In genomic region chr1:211329764-211330201, GRCh38 we compare ENCODE assay signal across 8 cellular contexts. TPM values are rescaled to one million over a fixed set of nuclear protein-coding genes. Genes with fewer than 3 reads are reported as not detected.
A peak's percentile ranks its signal among the peaks of the same experiment; 100 is the strongest.
DNase-seq lines count a peak whose midpoint lies in the region; ATAC-seq and TF ChIP-seq lines count a peak whose summit lies in the region.

No MANE protein-coding gene starts in this region.

- H3K36me3 Mint-ChIP-seq in stimulated activated naive CD8-positive, alpha-beta T cell treated with anti-CD3 and anti-CD28 coated beads, Interleukin-15, Interleukin-2, amounts not matched to agents 100 ng/mL and 50 ng/mL, for 24 hours (ENCODE audit: low read depth): peaks cover 31% of the 10 kb centered on the region
- H3K36me3 Mint-ChIP-seq in activated T-helper 1 cell treated with anti-CD3 and anti-CD28 coated beads, Interleukin-12 subunit alpha, Interleukin-12 subunit beta, Interleukin-2, Interleukin-4 antibody, amounts not matched to agents 30 ng/mL and 10 ng/mL and 1 ng/mL, durations not matched to agents 14 hours and 24 hours and 36 hours (ENCODE audit: low read depth): peaks cover 24% of the 10 kb centered on the region
- no peaks in the 10 kb centered on the region for H3K36me3 Mint-ChIP-seq in type B pancreatic cell

- DNase-seq in stimulated activated naive CD8-positive, alpha-beta T cell treated with anti-CD3 and anti-CD28 coated beads, Interleukin-15, Interleukin-2, amounts not matched to agents 100 U/mL and 50 U/mL, for 24 hours: no peak
- no peak for DNase-seq in activated T-helper 1 cell treated with anti-CD3 and anti-CD28 coated beads, Interleukin-12 subunit alpha, Interleukin-12 subunit beta, Interleukin-2, Interleukin-4 antibody, amounts not matched to agents 30 ng/mL and 10 ng/mL and 1 ng/mL, durations not matched to agents 14 hours and 24 hours and 36 hours (ENCODE audit: low spot score)
- DNase-seq in NCI-H1417 treated with DMSO at 0.1 percent for 48 hours (lab: John Stamatoyannopoulos, UW) (no peak), dermis blood vessel endothelial cell (no peak), type B pancreatic cell (ENCODE audit: extremely low spot score, unreplicated experiment) (no peak), NCI-H1105 treated with DMSO at 0.1 percent for 48 hours (lab: John Stamatoyannopoulos, UW) (no peak)

- H3K27me3 Mint-ChIP-seq in stimulated activated naive CD8-positive, alpha-beta T cell treated with anti-CD3 and anti-CD28 coated beads, Interleukin-15, Interleukin-2, amounts not matched to agents 100 ng/mL and 50 ng/mL, for 24 hours: no peaks in the 10 kb centered on the region
- H3K27me3 Mint-ChIP-seq in activated T-helper 1 cell treated with anti-CD3 and anti-CD28 coated beads, Interleukin-12 subunit alpha, Interleukin-12 subunit beta, Interleukin-2, Interleukin-4 antibody, amounts not matched to agents 30 ng/mL and 10 ng/mL and 1 ng/mL, durations not matched to agents 14 hours and 24 hours and 36 hours (ENCODE audit: insufficient read depth): no peaks in the 10 kb centered on the region
- H3K27me3 Mint-ChIP-seq in type B pancreatic cell: peaks cover 14% of the 10 kb centered on the region

- intact Hi-C loops in activated T-helper 1 cell treated with anti-CD3 and anti-CD28 coated beads, Interleukin-12 subunit alpha, Interleukin-12 subunit beta, Interleukin-2, Interleukin-4 antibody, amounts not matched to agents 30 ng/mL and 10 ng/mL and 1 ng/mL, durations not matched to agents 14 hours and 24 hours and 36 hours (cut with micrococcal nuclease): loop anchor here (5.0 kb wide), 1 partner anchor 708 kb away; the partner anchor contains the start of genes DTL and INTS7

- H3K9me3 Mint-ChIP-seq in stimulated activated naive CD8-positive, alpha-beta T cell treated with anti-CD3 and anti-CD28 coated beads, Interleukin-15, Interleukin-2, amounts not matched to agents 100 ng/mL and 50 ng/mL, for 24 hours: no peaks in the 10 kb centered on the region
- no peaks in the 10 kb centered on the region for H3K9me3 Mint-ChIP-seq in activated T-helper 1 cell treated with anti-CD3 and anti-CD28 coated beads, Interleukin-12 subunit alpha, Interleukin-12 subunit beta, Interleukin-2, Interleukin-4 antibody, amounts not matched to agents 30 ng/mL and 10 ng/mL and 1 ng/mL, durations not matched to agents 14 hours and 24 hours and 36 hours
- no peaks in the 10 kb centered on the region for H3K9me3 Mint-ChIP-seq in type B pancreatic cell

- peak overlapping the region; percentile 60 for H3K27ac Mint-ChIP-seq in stimulated activated naive CD8-positive, alpha-beta T cell treated with anti-CD3 and anti-CD28 coated beads, Interleukin-15, Interleukin-2, amounts not matched to agents 100 ng/mL and 50 ng/mL, for 24 hours
- peak overlapping the region; percentile 32 for H3K27ac Mint-ChIP-seq in activated T-helper 1 cell treated with anti-CD3 and anti-CD28 coated beads, Interleukin-12 subunit alpha, Interleukin-12 subunit beta, Interleukin-2, Interleukin-4 antibody, amounts not matched to agents 30 ng/mL and 10 ng/mL and 1 ng/mL, durations not matched to agents 14 hours and 24 hours and 36 hours
- H3K27ac Mint-ChIP-seq in type B pancreatic cell: no peak overlapping the region

- no peak for TF ChIP-seq CTCF in type B pancreatic cell (conservative IDR thresholded peaks at IDR 0.05)

- ATAC-seq in stimulated activated naive CD8-positive, alpha-beta T cell treated with anti-CD3 and anti-CD28 coated beads, Interleukin-15, Interleukin-2, amounts not matched to agents 100 U/mL and 50 U/mL, for 24 hours: no peak
- peak; percentile 50 for ATAC-seq in HG03064 (IDR thresholded peaks at IDR 0.05; ENCODE audit: low read depth, unreplicated experiment)

- H3K4me3 Mint-ChIP-seq in stimulated activated naive CD8-positive, alpha-beta T cell treated with anti-CD3 and anti-CD28 coated beads, Interleukin-15, Interleukin-2, amounts not matched to agents 100 ng/mL and 50 ng/mL, for 24 hours: peak overlapping the region; percentile 82
- peak overlapping the region; percentile 91 for H3K4me3 Mint-ChIP-seq in activated T-helper 1 cell treated with anti-CD3 and anti-CD28 coated beads, Interleukin-12 subunit alpha, Interleukin-12 subunit beta, Interleukin-2, Interleukin-4 antibody, amounts not matched to agents 30 ng/mL and 10 ng/mL and 1 ng/mL, durations not matched to agents 14 hours and 24 hours and 36 hours
- no peak overlapping the region for H3K4me3 Mint-ChIP-seq in type B pancreatic cell

- H3K4me1 Mint-ChIP-seq in stimulated activated naive CD8-positive, alpha-beta T cell treated with anti-CD3 and anti-CD28 coated beads, Interleukin-15, Interleukin-2, amounts not matched to agents 100 ng/mL and 50 ng/mL, for 24 hours (ENCODE audit: low read depth): peaks cover 86% of the 10 kb centered on the region
- peaks cover 82% of the 10 kb centered on the region for H3K4me1 Mint-ChIP-seq in activated T-helper 1 cell treated with anti-CD3 and anti-CD28 coated beads, Interleukin-12 subunit alpha, Interleukin-12 subunit beta, Interleukin-2, Interleukin-4 antibody, amounts not matched to agents 30 ng/mL and 10 ng/mL and 1 ng/mL, durations not matched to agents 14 hours and 24 hours and 36 hours (ENCODE audit: low read depth)
- H3K4me1 Mint-ChIP-seq in type B pancreatic cell (ENCODE audit: unreplicated experiment): peaks cover 53% of the 10 kb centered on the region

RNA-seq across cellular contexts. Expression of gene TRAF5, which starts 3.1 kb away (rescaled TPM):
- total RNA-seq in activated T-helper 1 cell treated with anti-CD3 and anti-CD28 coated beads, Interleukin-12 subunit alpha, Interleukin-12 subunit beta, Interleukin-2, Interleukin-4 antibody, amounts not matched to agents 30 ng/mL and 10 ng/mL and 1 ng/mL, durations not matched to agents 14 hours and 24 hours and 36 hours: 54.3 and 57.2 TPM in 2 replicates
- total RNA-seq in dermis blood vessel endothelial cell: 13.5 and 15.3 TPM in 2 replicates
- 14.0 and 17.9 TPM in 2 replicates for total RNA-seq in type B pancreatic cell (ENCODE audit: low replicate concordance)
